24 cellular contexts compared by ENCODE assay signal in genomic region chr7:28964056-28964455, GRCh38. TPM values are rescaled to one million over a fixed set of nuclear protein-coding genes. Genes with fewer than 3 reads are reported as not detected.
"Had no signal": no experiment of that assay in that cellular context is flagged by ENCODE, and none has a peak within 500 bp of the region (broad histone marks: within the 10 kb centered on the region; RNA-seq: fewer than 3 reads in every experiment).

No MANE protein-coding gene starts in this region.

- H3K27ac ChIP-seq: left lung, lower lobe of right lung, pancreas, right atrium auricular region, right lobe of liver, tibial nerve, vagina had no signal

- H3K27me3 ChIP-seq: pancreas, right atrium auricular region, right lobe of liver, tibial nerve, vagina had no signal

- H3K36me3 ChIP-seq: left lung, lower lobe of right lung, pancreas, right atrium auricular region, right lobe of liver, tibial nerve, vagina had no signal

- H3K4me3 ChIP-seq: left lung, lower lobe of right lung, pancreas, right atrium auricular region, right lobe of liver, smooth muscle cell, tibial nerve, vagina had no signal

- H3K4me1 ChIP-seq: pancreas, right atrium auricular region, right lobe of liver, tibial nerve, vagina had no signal

- ATAC-seq: left colon; left lung; lower lobe of right lung; naive thymus-derived CD8-positive, alpha-beta T cell; pancreas; right lobe of liver; stimulated activated memory B cell treated with anti-CD40 and anti-IgM and Interleukin-4, amounts not matched to agents 10 μg/mL and 1 μg/mL and 100 μg/mL, for 72 hours; stimulated activated naive CD8-positive, alpha-beta T cell treated with anti-CD3 and anti-CD28 coated beads, Interleukin-15, amount 100 ng/mL, for 72 hours had no signal

- H3K9me3 ChIP-seq: left lung, lower lobe of right lung, pancreas, right atrium auricular region, right lobe of liver, tibial nerve, vagina had no signal

- DNase-seq: hippocampal formation; kidney glomerular epithelial cell; left colon; left lung; lower lobe of right lung; mammary epithelial cell; mesenchymal stem cell; naive thymus-derived CD8-positive, alpha-beta T cell; nucleus accumbens; pancreas; posterior cingulate gyrus; right lobe of liver; stimulated activated CD4-positive, alpha-beta T cell treated with anti-CD3 and anti-CD28 coated beads, Interleukin-1b, Interleukin-23, amount 100 ng/mL, for 48 hours; stimulated activated CD4-positive, alpha-beta T cell treated with anti-CD3 and anti-CD28 coated beads, Interleukin-2, amount 100 ng/mL, for 48 hours; stimulated activated CD4-positive, alpha-beta T cell treated with anti-CD3 and anti-CD28 coated beads, Interleukin-4, amount 100 ng/mL, for 4 hours; stimulated activated CD8-positive, alpha-beta memory T cell treated with anti-CD3 and anti-CD28 coated beads, Interleukin-4, amount 100 ng/mL, for 48 hours; stimulated activated naive CD4-positive, alpha-beta T cell treated with Interleukin-2 at 50 U/mL for 16 hours; stimulated activated naive CD8-positive, alpha-beta T cell treated with anti-CD3 and anti-CD28 coated beads, Interleukin-15, amount 100 ng/mL, for 72 hours; substantia nigra had no signal

RNA-seq across cellular contexts. Expression of gene TRIL, which starts 5.9 kb away (rescaled TPM):
- total RNA-seq: naive thymus-derived CD8-positive, alpha-beta T cell had no signal
